ENCODE assay signal across 10 cellular contexts in the genomic region with DNA sequence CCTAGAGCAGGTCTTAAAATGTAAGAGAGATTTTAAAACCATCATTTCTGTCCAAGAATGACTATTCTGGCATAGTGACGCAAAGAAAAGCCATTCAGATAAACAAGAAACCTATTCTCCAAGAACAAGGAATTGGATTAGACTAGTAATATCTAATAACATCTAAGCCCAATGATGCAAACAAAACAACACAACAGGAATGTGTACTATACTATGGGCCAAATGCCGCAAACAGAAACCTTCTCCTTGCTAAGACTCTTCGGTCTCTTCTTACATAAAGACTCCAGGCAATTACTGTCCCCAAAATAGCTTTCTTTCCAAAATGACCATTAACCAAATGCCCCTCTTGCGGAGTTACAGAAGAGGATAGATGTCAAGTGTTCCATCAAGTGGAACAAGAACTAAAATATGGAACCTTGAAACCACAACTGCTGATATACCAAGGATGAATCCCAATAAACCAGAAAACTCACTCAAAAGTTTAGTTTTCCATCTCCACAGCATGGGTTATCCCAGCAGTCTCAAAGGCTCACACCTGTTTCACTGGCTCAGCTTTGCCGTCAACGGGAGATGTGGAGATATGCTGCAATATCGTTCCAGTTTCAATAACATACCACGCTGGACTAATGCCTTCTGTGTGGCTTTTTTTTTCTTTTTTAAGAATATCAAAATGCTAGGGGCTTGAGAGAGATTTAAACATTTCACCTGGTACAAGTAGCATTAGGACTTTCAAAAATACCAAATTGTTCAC.
DNase-seq lines count a peak whose midpoint lies in the region; ATAC-seq and TF ChIP-seq lines count a peak whose summit lies in the region.
"Had no signal": no experiment of that assay in that cellular context is flagged by ENCODE, and none has a peak within 500 bp of the region (broad histone marks: within the 10 kb centered on the region; RNA-seq: fewer than 3 reads in every experiment).

No MANE protein-coding gene starts in this region.

- H3K4me3 ChIP-seq in CD8-positive, alpha-beta T cell (ENCODE audit: low read depth, low read length), result no peak overlapping the region
- no peak overlapping the region for H3K4me3 ChIP-seq in colonic mucosa
- H3K4me3 ChIP-seq: HAP-1 had no signal

- peaks cover 94% of the 10 kb centered on the region for H3K4me1 ChIP-seq in CD8-positive, alpha-beta T cell (ENCODE audit: insufficient read depth, low read length)
- H3K4me1 ChIP-seq in colonic mucosa, result peaks cover 4% of the 10 kb centered on the region

- H3K9me3 Mint-ChIP-seq in CD8-positive, alpha-beta T cell, result no peaks in the 10 kb centered on the region
- H3K9me3 Mint-ChIP-seq in IgD-negative memory B cell (no peaks in the 10 kb centered on the region), nephron (peaks cover under 1% of the 10 kb centered on the region)

- H3K27ac Mint-ChIP-seq in CD8-positive, alpha-beta T cell, result peak overlapping the region; percentile 84
- H3K27ac Mint-ChIP-seq in IgD-negative memory B cell (peak overlapping the region; percentile 77 to 93 (median 91)), nephron (peak overlapping the region; percentile 79 to 95 (median 88))

- TF ChIP-seq CTCF in CD8-positive, alpha-beta T cell (IDR thresholded peaks at IDR 0.05), result no peak
- no peak for TF ChIP-seq CTCF in colonic mucosa (IDR thresholded peaks at IDR 0.05)
- no peak for TF ChIP-seq CTCF in nephron (IDR thresholded peaks at IDR 0.05; ENCODE audit: unreplicated experiment in 3 of 3)

- H3K36me3 ChIP-seq in CD8-positive, alpha-beta T cell (ENCODE audit: insufficient read depth, low read length), result no peaks in the 10 kb centered on the region
- no peaks in the 10 kb centered on the region for H3K36me3 ChIP-seq in colonic mucosa
- H3K36me3 ChIP-seq: HAP-1 had no signal

- no peak for ATAC-seq in CD8-positive, alpha-beta T cell
- ATAC-seq in HG02973 (IDR thresholded peaks at IDR 0.05; ENCODE audit: unreplicated experiment) (no peak), HG03354 (IDR thresholded peaks at IDR 0.05; ENCODE audit: poor library complexity, severe bottlenecking, unreplicated experiment) (no peak)

- H3K27me3 Mint-ChIP-seq in CD8-positive, alpha-beta T cell (ENCODE audit: low read depth), result no peaks in the 10 kb centered on the region
- no peaks in the 10 kb centered on the region for H3K27me3 Mint-ChIP-seq in IgD-negative memory B cell
- no peaks in the 10 kb centered on the region for H3K27me3 Mint-ChIP-seq in nephron (ENCODE audit: low read depth)

- peak overlapping the region; percentile 50 for H3K4me3 Mint-ChIP-seq in CD8-positive, alpha-beta T cell
- H3K4me3 Mint-ChIP-seq in IgD-negative memory B cell (peak overlapping the region; percentile 53 to 90 (median 76)), nephron (peak overlapping the region in 1 of 3 experiments; percentile 63)

- H3K9me3 ChIP-seq in CD8-positive, alpha-beta T cell (ENCODE audit: low read length), result no peaks in the 10 kb centered on the region
- H3K9me3 ChIP-seq in colonic mucosa, result no peaks in the 10 kb centered on the region
- H3K9me3 ChIP-seq: HAP-1 had no signal

- DNase-seq in CD8-positive, alpha-beta T cell, result no peak
- DNase-seq in colonic mucosa (no peak), GM19240 (ENCODE audit: insufficient read length, low spot score) (no peak), CD1c-positive myeloid dendritic cell (ENCODE audit: extremely low spot score) (no peak)
- DNase-seq: NCI-H2081 treated with DMSO at 0.1 percent for 48 hours had no signal

- H3K9ac ChIP-seq in colonic mucosa (ENCODE audit: low read depth in 2 of 2, low read length in 2 of 2), result no peak overlapping the region

- H3K27me3 ChIP-seq in CD8-positive, alpha-beta T cell (ENCODE audit: insufficient read depth, low read length), result no peaks in the 10 kb centered on the region
- no peaks in the 10 kb centered on the region for H3K27me3 ChIP-seq in colonic mucosa

- CTCF ChIA-PET in CD8-positive, alpha-beta T cell (lab: Charles Lee), result interaction anchor here (1.1 kb wide), 1 partner anchor 45 kb away, joined by 3 read pairs; no protein-coding TSS in a partner anchor

- intact Hi-C loops in CD8-positive, alpha-beta T cell (cut with DNase I, micrococcal nuclease), result loop anchor here (5.0 to 10.0 kb wide), 3 partner anchors 403 to 905 kb away; no protein-coding TSS in a partner anchor
- intact Hi-C loops in colonic mucosa (cut with DNase I), result no loop called here

- H3K4me1 Mint-ChIP-seq in CD8-positive, alpha-beta T cell (ENCODE audit: low read depth), result peaks cover 97% of the 10 kb centered on the region
- H3K4me1 Mint-ChIP-seq in IgD-negative memory B cell (peaks cover 59 to 87% (median 74%) of the 10 kb centered on the region in 3 donors), nephron (peaks cover 76% of the 10 kb centered on the region)

- H3K27ac ChIP-seq in CD8-positive, alpha-beta T cell (ENCODE audit: low read depth, low read length), result no peak overlapping the region
- H3K27ac ChIP-seq in colonic mucosa, result peak overlapping the region; percentile 28

- POLR2A ChIA-PET in CD8-positive, alpha-beta T cell (lab: Charles Lee), result interaction anchor here (1.1 to 1.5 kb wide), 3 partner anchors 13 to 74 kb away, joined by 3 to 7 read pairs (median 3); no protein-coding TSS in a partner anchor

- no peaks in the 10 kb centered on the region for H3K36me3 Mint-ChIP-seq in CD8-positive, alpha-beta T cell
- H3K36me3 Mint-ChIP-seq in IgD-negative memory B cell, result no peaks in the 10 kb centered on the region
- peaks cover under 1% of the 10 kb centered on the region for H3K36me3 Mint-ChIP-seq in nephron (ENCODE audit: low read depth)
